ENCODE assay signal across 14 cellular contexts in the genomic region with DNA sequence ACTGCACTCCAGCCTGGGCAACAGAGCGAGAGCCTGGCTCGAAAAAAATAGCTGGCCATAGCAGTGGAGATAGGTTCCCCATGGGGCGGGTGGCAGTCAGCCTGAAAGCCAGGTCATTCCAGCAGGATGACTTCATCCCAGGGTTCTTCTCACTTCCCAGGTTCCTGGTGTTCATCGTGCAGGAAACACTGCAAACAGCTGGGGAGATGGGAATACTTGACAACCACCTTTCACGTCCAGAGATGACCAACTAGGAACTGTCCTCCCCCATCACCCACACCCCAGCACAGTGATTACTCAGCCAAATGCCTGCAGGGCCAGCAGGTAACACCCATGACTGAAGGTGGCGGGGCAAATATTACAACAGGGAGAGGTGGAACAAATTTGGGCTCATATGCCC. TPM values are rescaled to one million over a fixed set of nuclear protein-coding genes. Genes with fewer than 3 reads are reported as not detected.
A peak's percentile ranks its signal among the peaks of the same experiment; 100 is the strongest.
DNase-seq lines count a peak whose midpoint lies in the region; ATAC-seq, FAIRE-seq and TF ChIP-seq lines count a peak whose summit lies in the region.
"Had no signal": no experiment of that assay in that cellular context is flagged by ENCODE, and none has a peak within 500 bp of the region (broad histone marks: within the 10 kb centered on the region; RNA-seq: fewer than 3 reads in every experiment).

No MANE protein-coding gene starts in this region.

- TF ChIP-seq POLR2A in spleen (IDR thresholded peaks at IDR 0.05) = no peak

- no peaks in the 10 kb centered on the region for H3K9me3 Mint-ChIP-seq in activated CD4-positive, alpha-beta T cell treated with anti-CD3 and anti-CD28 coated beads, Interleukin-2, amount 10 ng/mL, durations not matched to agents 24 days and 14 days
- H3K9me3 Mint-ChIP-seq in immature natural killer cell = no peaks in the 10 kb centered on the region

- intact Hi-C loops in activated CD4-positive, alpha-beta T cell treated with anti-CD3 and anti-CD28 coated beads, Interleukin-2, amount 10 ng/mL, durations not matched to agents 24 days and 14 days (cut with micrococcal nuclease) = loop anchor here (2.0 kb wide), 1 partner anchor 37 kb away; no protein-coding TSS in a partner anchor
- intact Hi-C loops in spleen (cut with DNase I; ENCODE audit: low total_unique reads) = no loop called here

- no peaks in the 10 kb centered on the region for H3K36me3 ChIP-seq in spleen
- H3K36me3 ChIP-seq: cardiac muscle cell, thyroid gland had no signal

- H3K27me3 ChIP-seq in spleen (replicated peaks in 1 of 7) = peaks cover 0 to 35% (median 11%) of the 10 kb centered on the region in 7 donors
- H3K27me3 ChIP-seq: cardiac muscle cell, thyroid gland had no signal

- H3K36me3 Mint-ChIP-seq in activated CD4-positive, alpha-beta T cell treated with anti-CD3 and anti-CD28 coated beads, Interleukin-2, amount 10 ng/mL, durations not matched to agents 24 days and 14 days (ENCODE audit: low read depth) = no peaks in the 10 kb centered on the region
- no peaks in the 10 kb centered on the region for H3K36me3 Mint-ChIP-seq in T-helper 17 cell (ENCODE audit: low read depth)
- no peaks in the 10 kb centered on the region for H3K36me3 Mint-ChIP-seq in immature natural killer cell
- H3K36me3 Mint-ChIP-seq: activated CD8-positive, alpha-beta memory T cell treated with anti-CD3 and anti-CD28 coated beads, Interleukin-2, amount 10 ng/mL, durations not matched to agents 7 days and 5 days had no signal

- H3K9me3 ChIP-seq in T-helper 17 cell (ENCODE audit: control insufficient read depth, low read length, poor library complexity, severe bottlenecking) (no peaks in the 10 kb centered on the region), spleen (no peaks in the 10 kb centered on the region)
- H3K9me3 ChIP-seq: thyroid gland had no signal

- no peak for DNase-seq in activated CD4-positive, alpha-beta T cell treated with anti-CD3 and anti-CD28 coated beads, Interleukin-2, amount 10 ng/mL, durations not matched to agents 24 days and 14 days
- no peak for DNase-seq in activated CD4-positive, alpha-beta T cell treated with anti-CD3 and anti-CD28 coated beads, Interleukin-2, amount 50 U/mL, for 48 hours
- no peak for DNase-seq in T-helper 17 cell
- DNase-seq in immature natural killer cell = no peak
- peak; percentile 50 for DNase-seq in urothelium cell line (ENCODE audit: low spot score)
- DNase-seq in spleen = no peak
- DNase-seq: activated CD8-positive, alpha-beta memory T cell treated with anti-CD3 and anti-CD28 coated beads, Interleukin-2, amount 10 ng/mL, durations not matched to agents 7 days and 5 days; NCI-H187 had no signal

- H3K4me1 ChIP-seq in spleen = peaks cover 0 to 28% (median 23%) of the 10 kb centered on the region in 6 donors

- TF ChIP-seq CTCF in spleen (IDR thresholded peaks at IDR 0.05 in 8 of 11, conservative IDR thresholded peaks at IDR 0.05 in 3 of 11) = no peak

- 86 to 96% (median 92%) methylated on average over 6 of the region's 6 CpGs for WGBS in spleen, 5 donors

- peaks cover 18% of the 10 kb centered on the region for H3K27me3 Mint-ChIP-seq in activated CD4-positive, alpha-beta T cell treated with anti-CD3 and anti-CD28 coated beads, Interleukin-2, amount 10 ng/mL, durations not matched to agents 24 days and 14 days
- H3K27me3 Mint-ChIP-seq in T-helper 17 cell = no peaks in the 10 kb centered on the region
- H3K27me3 Mint-ChIP-seq in immature natural killer cell (ENCODE audit: low read depth in 3 of 3) = peaks cover 7 to 16% (median 9%) of the 10 kb centered on the region in 3 donors

- no peak overlapping the region for H3K27ac ChIP-seq in spleen
- H3K27ac ChIP-seq: cardiac muscle cell, SK-N-MC had no signal

- H3K4me3 Mint-ChIP-seq in activated CD4-positive, alpha-beta T cell treated with anti-CD3 and anti-CD28 coated beads, Interleukin-2, amount 10 ng/mL, durations not matched to agents 24 days and 14 days = peak overlapping the region; percentile 18
- H3K4me3 Mint-ChIP-seq in T-helper 17 cell (peak overlapping the region; percentile 7), immature natural killer cell (peak overlapping the region in 3 of 5 donors; percentile 10 to 87 (median 21))

- H3K27ac Mint-ChIP-seq in activated CD4-positive, alpha-beta T cell treated with anti-CD3 and anti-CD28 coated beads, Interleukin-2, amount 10 ng/mL, durations not matched to agents 24 days and 14 days = no peak overlapping the region
- H3K27ac Mint-ChIP-seq in T-helper 17 cell = no peak overlapping the region
- H3K27ac Mint-ChIP-seq in immature natural killer cell = no peak overlapping the region
- H3K27ac Mint-ChIP-seq: activated CD8-positive, alpha-beta memory T cell treated with anti-CD3 and anti-CD28 coated beads, Interleukin-2, amount 10 ng/mL, durations not matched to agents 7 days and 5 days had no signal

- ATAC-seq in T-helper 17 cell = no peak
- ATAC-seq in HG02759 (IDR thresholded peaks at IDR 0.05; ENCODE audit: unreplicated experiment) = no peak
- ATAC-seq in GM18870 (IDR thresholded peaks at IDR 0.05; ENCODE audit: unreplicated experiment) = no peak
- ATAC-seq: activated CD8-positive, alpha-beta memory T cell treated with anti-CD3 and anti-CD28 coated beads, Interleukin-2, amount 10 ng/mL, durations not matched to agents 7 days and 5 days had no signal

- no peak for FAIRE-seq in urothelium cell line (lab: Jason Lieb, UNC)
- FAIRE-seq: frontal cortex had no signal

- H3K4me3 ChIP-seq in spleen = no peak overlapping the region

- peaks cover 5% of the 10 kb centered on the region for H3K4me1 Mint-ChIP-seq in activated CD4-positive, alpha-beta T cell treated with anti-CD3 and anti-CD28 coated beads, Interleukin-2, amount 10 ng/mL, durations not matched to agents 24 days and 14 days
- H3K4me1 Mint-ChIP-seq in T-helper 17 cell (peaks cover 6% of the 10 kb centered on the region), immature natural killer cell (peaks cover 7 to 16% of the 10 kb centered on the region in 2 donors)

RNA-seq across cellular contexts. Expression of a gene that starts 1.7 kb away (rescaled TPM):
- 12.8 and 14.4 TPM in 2 replicates for total RNA-seq in activated CD4-positive, alpha-beta T cell treated with anti-CD3 and anti-CD28 coated beads, Interleukin-2, amount 10 ng/mL, durations not matched to agents 24 days and 14 days
- 1 to 10 TPM; 1.3 to 3.9 TPM for total RNA-seq in T-helper 17 cell
- 1 to 10 TPM in 2 of 3 donors, under 1 TPM in 1; 0.24 to 1.6 (median 1.0) TPM for polyA plus RNA-seq in immature natural killer cell
- 10 to 100 TPM; 11.6 to 22.9 (median 18.2) TPM for total RNA-seq in spleen
- 1 to 10 TPM; 4.9 to 7.0 (median 5.2) TPM for polyA plus RNA-seq in spleen

RNA-seq across cellular contexts. Expression of a gene that starts 33.9 kb away (rescaled TPM):
- total RNA-seq in activated CD4-positive, alpha-beta T cell treated with anti-CD3 and anti-CD28 coated beads, Interleukin-2, amount 10 ng/mL, durations not matched to agents 24 days and 14 days = 206 and 209 TPM in 2 replicates
- total RNA-seq in T-helper 17 cell (100 to 1,000 TPM; 108 to 113 TPM), spleen (100 to 1,000 TPM in 6 of 7 donors, 10 to 100 TPM in 1; 99.5 to 179 (median 128) TPM)
- polyA plus RNA-seq in immature natural killer cell (100 to 1,000 TPM; 145 to 163 (median 161) TPM), spleen (100 to 1,000 TPM; 149 to 201 (median 165) TPM)

RNA-seq across cellular contexts. Expression of a gene that starts 41.1 kb away (rescaled TPM):
- total RNA-seq in activated CD4-positive, alpha-beta T cell treated with anti-CD3 and anti-CD28 coated beads, Interleukin-2, amount 10 ng/mL, durations not matched to agents 24 days and 14 days = 129 and 133 TPM in 2 replicates
- total RNA-seq in T-helper 17 cell (10 to 100 TPM; 26.9 to 36.2 TPM), spleen (10 to 100 TPM; 33.1 to 63.2 (median 48.9) TPM)
- polyA plus RNA-seq in immature natural killer cell (10 to 100 TPM; 18.7 to 20.3 (median 18.8) TPM), spleen (10 to 100 TPM; 14.4 to 25.3 (median 18.6) TPM)
